23 cellular contexts compared by ENCODE assay signal in the genomic region with DNA sequence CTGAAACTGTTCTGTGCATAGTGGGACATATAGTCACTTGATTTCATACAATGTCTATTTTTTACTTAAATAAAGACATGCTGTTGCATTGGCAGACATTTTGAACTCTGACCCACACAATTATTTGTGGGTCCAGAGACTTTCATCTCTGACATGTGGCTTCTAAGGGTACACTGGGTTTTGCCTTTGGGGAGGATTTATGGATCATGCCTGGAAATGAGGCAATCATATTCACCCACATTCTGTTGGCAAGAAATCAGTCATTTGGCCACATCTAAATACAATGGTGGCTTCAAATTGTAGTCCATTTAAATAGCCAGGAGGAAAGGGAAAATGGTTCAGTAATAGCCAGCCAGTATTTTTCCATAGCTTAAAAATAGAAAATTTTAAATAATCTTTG.
DNase-seq lines count a peak whose midpoint lies in the region; ATAC-seq and TF ChIP-seq lines count a peak whose summit lies in the region.
"Had no signal": no experiment of that assay in that cellular context is flagged by ENCODE, and none has a peak within 500 bp of the region (broad histone marks: within the 10 kb centered on the region; RNA-seq: fewer than 3 reads in every experiment).

No MANE protein-coding gene starts in this region.

- H3K4me3 ChIP-seq in suprapubic skin: no peak overlapping the region
- H3K4me3 ChIP-seq: A549, K562, PC-9 had no signal

- TF ChIP-seq CTCF in suprapubic skin (IDR thresholded peaks at IDR 0.05): no peak

- H3K36me3 ChIP-seq in suprapubic skin: no peaks in the 10 kb centered on the region

- no peak for TF ChIP-seq POLR2A in suprapubic skin (IDR thresholded peaks at IDR 0.05)

- ATAC-seq in GM19023 (IDR thresholded peaks at IDR 0.05; ENCODE audit: unreplicated experiment): no peak
- ATAC-seq: A549, K562 had no signal

- no peaks in the 10 kb centered on the region for H3K4me1 ChIP-seq in suprapubic skin
- H3K4me1 ChIP-seq: A549, Caco-2 had no signal

- H3K27ac ChIP-seq in suprapubic skin: no peak overlapping the region
- H3K27ac ChIP-seq: A549, PC-9 had no signal

- H3K27me3 ChIP-seq in suprapubic skin: no peaks in the 10 kb centered on the region

- DNase-seq in GM03348 (ENCODE audit: low spot score) (peak; percentile 14), amniotic epithelial cell (ENCODE audit: low read depth) (peak; percentile 33), fibroblast of peridontal ligament (ENCODE audit: extremely low read depth) (peak; percentile 23), stromal cell of bone marrow (ENCODE audit: low read depth) (peak; percentile 25), COLO829 (ENCODE audit: low spot score) (no peak), suprapubic skin (ENCODE audit: low spot score in 2 of 2) (no peak)
- DNase-seq: C1 segment of cervical spinal cord; Caco-2; CD4-positive, alpha-beta memory T cell; GF-D8; HCEC 1CT; Kasumi-1; NCI-H1092 treated with DMSO at 0.1 percent for 48 hours; NCI-H1436; NCI-H1930; NCI-H446; NCI-H774; PC-9; Right ventricle myocardium superior; RPMI8226 had no signal

- TF ChIP-seq EP300 in suprapubic skin (IDR thresholded peaks at IDR 0.05): no peak

- no peaks in the 10 kb centered on the region for H3K9me3 ChIP-seq in suprapubic skin
- H3K9me3 ChIP-seq: A549, Caco-2 had no signal

Comparison
In these comparisons a context has a peak if more than half of its experiments do, and no peak if none do; other contexts are left out.
1. DNase-seq: peak in GM03348 (single experiment), amniotic epithelial cell (single experiment), fibroblast of peridontal ligament (single experiment) and stromal cell of bone marrow (single experiment); none in COLO829 (single experiment) and suprapubic skin (0 of 2).